In genomic region chr1:160046494-160047115, GRCh38 we compare ENCODE assay signal across 1 cellular context.
TF ChIP-seq lines count a peak whose summit lies in the region.

No MANE protein-coding gene starts in this region.

TF ChIP-seq in K562, 482 proteins besides CTCF, POLR2A, EP300 and RAD21 (continued from another document and continues in another):
- TF ChIP-seq ZNF583 (CRISPR knock-in tag; IDR thresholded peaks at IDR 0.05) (no peak; the same call in 1 of the 2 replicates), ZNF175 (CRISPR knock-in tag; IDR thresholded peaks at IDR 0.05; ENCODE audit: low read depth) (peak; percentile 96), NUFIP1 (IDR thresholded peaks at IDR 0.05; ENCODE audit: partially characterized antibody) (no peak), ZNF75A (CRISPR knock-in tag; IDR thresholded peaks at IDR 0.05) (no peak), FOXK2 (conservative IDR thresholded peaks at IDR 0.05 in 1 of 2, IDR thresholded peaks at IDR 0.05 in 1 of 2; ENCODE audit: low read depth in 2 of 2) (peak; percentile 76 to 82), RAD51 (IDR thresholded peaks at IDR 0.05; ENCODE audit: borderline replicate concordance, low read depth) (no peak), ZNF77 (CRISPR knock-in tag; IDR thresholded peaks at IDR 0.05) (no peak), SRSF3 (IDR thresholded peaks at IDR 0.05; ENCODE audit: insufficient read depth, low read length) (no peak), NBN (IDR thresholded peaks at IDR 0.05; ENCODE audit: low read depth) (peak; percentile 85), RREB1 (CRISPR knock-in tag; IDR thresholded peaks at IDR 0.05) (no peak), THRA (IDR thresholded peaks at IDR 0.05) (no peak), ZNF197 (CRISPR knock-in tag; IDR thresholded peaks at IDR 0.05; ENCODE audit: low read depth) (peak; percentile 96), SNIP1 (IDR thresholded peaks at IDR 0.05; ENCODE audit: low read depth) (no peak), SIN3B (IDR thresholded peaks at IDR 0.05; ENCODE audit: low read depth) (no peak), CBX1 (IDR thresholded peaks at IDR 0.05; ENCODE audit: low read depth) (no peak), TFE3 (CRISPR knock-in tag; IDR thresholded peaks at IDR 0.05) (no peak), ZNF3 (CRISPR knock-in tag; IDR thresholded peaks at IDR 0.05) (no peak), TEAD1 (CRISPR knock-in tag; IDR thresholded peaks at IDR 0.05) (peak in 1 of 2 experiments; percentile 74; a peak in 3 of 4 replicates), SFPQ (IDR thresholded peaks at IDR 0.05; ENCODE audit: low read depth, low read length) (no peak), ZFP91 (CRISPR knock-in tag; IDR thresholded peaks at IDR 0.05) (no peak), FOXK1 (CRISPR knock-in tag; IDR thresholded peaks at IDR 0.05; ENCODE audit: borderline replicate concordance) (no peak), ZFP1 (CRISPR knock-in tag; IDR thresholded peaks at IDR 0.05) (no peak), ZNF511 (CRISPR knock-in tag; IDR thresholded peaks at IDR 0.05) (no peak; the same call in 1 of the 2 replicates), NR0B1 (IDR thresholded peaks at IDR 0.05; ENCODE audit: partially characterized antibody) (no peak), ETV5 (CRISPR knock-in tag; IDR thresholded peaks at IDR 0.05; ENCODE audit: low read depth) (0 out of 2 replicates have a peak, but pooled peaks have one; percentile 54), RBM39 (optimal IDR thresholded peaks at IDR 0.05; ENCODE audit: low read depth, low read length) (no peak), SNAPC5 (CRISPR knock-in tag; IDR thresholded peaks at IDR 0.05) (no peak), KLF1 (tag; IDR thresholded peaks at IDR 0.05) (peak; percentile 19; the same call in 1 of the 2 replicates), JUN (IDR thresholded peaks at IDR 0.05; ENCODE audit: borderline replicate concordance, low read depth, low read length) (peak; percentile 29; the same call in 1 of the 2 replicates), JUN (CRISPR knock-in tag; IDR thresholded peaks at IDR 0.05; ENCODE audit: borderline replicate concordance) (no peak), MITF (IDR thresholded peaks at IDR 0.05) (0 out of 2 replicates have a peak, but pooled peaks have one; percentile 33), XRCC4 (IDR thresholded peaks at IDR 0.05; ENCODE audit: extremely low read depth, insufficient read depth, insufficient read length) (no peak), E2F6 (IDR thresholded peaks at IDR 0.05; ENCODE audit: borderline replicate concordance in 1 of 2, extremely low read depth in 1 of 2, insufficient read depth in 1 of 2, insufficient read length in 1 of 2, low read depth in 1 of 2, low read length in 1 of 2, poor library complexity in 1 of 2, severe bottlenecking in 1 of 2) (no peak), L3MBTL2 (IDR thresholded peaks at IDR 0.05) (0 out of 2 replicates have a peak, but pooled peaks have one; percentile 36), NFRKB (IDR thresholded peaks at IDR 0.05; ENCODE audit: low read depth) (no peak), CREBBP (IDR thresholded peaks at IDR 0.05; ENCODE audit: low read depth, low read length) (no peak), RBM17 (IDR thresholded peaks at IDR 0.05; ENCODE audit: borderline replicate concordance, low read depth, low read length) (no peak), TAF1 (IDR thresholded peaks at IDR 0.05; ENCODE audit: control insufficient read depth, extremely low read depth, insufficient read depth, low read length, severe bottlenecking) (peak; percentile 60), RB1 (IDR thresholded peaks at IDR 0.05; ENCODE audit: low read depth) (0 out of 2 replicates have a peak, but pooled peaks have one; percentile 30), HMGN3 (IDR thresholded peaks at IDR 0.05; ENCODE audit: borderline replicate concordance, extremely low read depth, insufficient read length, low read depth, low read length) (peak; percentile 62), CEBPG (CRISPR knock-in tag; IDR thresholded peaks at IDR 0.05) (no peak), CEBPG (tag; conservative IDR thresholded peaks at IDR 0.05 in 1 of 2, IDR thresholded peaks at IDR 0.05 in 1 of 2) (0 out of 4 replicates have a peak, but pooled peaks of 1 of the 2 experiments have one; percentile 11), CHD4 (IDR thresholded peaks at IDR 0.05; ENCODE audit: insufficient read depth, insufficient replicate concordance, low read depth, low read length, poor library complexity, severe bottlenecking) (no peak), RBM25 (IDR thresholded peaks at IDR 0.05; ENCODE audit: low read depth, low read length, severe bottlenecking) (no peak), SMAD2 (IDR thresholded peaks at IDR 0.05; ENCODE audit: low read depth, low read length) (no peak)
